13 cellular contexts compared by ENCODE assay signal in genomic region chr20:4113546-4113945, GRCh38.
"Had no signal": no experiment of that assay in that cellular context is flagged by ENCODE, and none has a peak within 500 bp of the region (broad histone marks: within the 10 kb centered on the region; RNA-seq: fewer than 3 reads in every experiment).

No MANE protein-coding gene starts in this region.

- DNase-seq: activated effector memory CD4-positive, alpha-beta T cell treated with Interleukin-2 at 50 U/mL for 16 hours; activated naive CD4-positive, alpha-beta T cell treated with anti-CD3 and anti-CD28 coated beads, Interleukin-2, amount 50 U/mL, for 16 hours; activated T-cell treated with anti-CD3 and anti-CD28 coated beads, Interleukin-2, amount 50 U/mL, for 4 hours; dermis blood vessel endothelial cell; effector memory CD4-positive, alpha-beta T cell; mesenchymal stem cell; naive thymus-derived CD8-positive, alpha-beta T cell; pancreas; right lobe of liver; stimulated activated CD4-positive, alpha-beta T cell treated with anti-CD3 and anti-CD28 coated beads, Interleukin-4, amount 100 ng/mL, for 4 hours had no signal

- ATAC-seq: naive thymus-derived CD8-positive, alpha-beta T cell; pancreas had no signal

- FAIRE-seq: pancreas had no signal

- H3K4me3 ChIP-seq: adrenal gland, cardiac muscle cell, pancreas, right lobe of liver had no signal

- H3K27ac ChIP-seq: adrenal gland, cardiac muscle cell, neutrophil, pancreas, right lobe of liver had no signal

- H3K27me3 ChIP-seq: adrenal gland, pancreas, right lobe of liver had no signal

- H3K9me3 ChIP-seq: adrenal gland, pancreas, right lobe of liver had no signal

- H3K4me1 ChIP-seq: pancreas had no signal

- H3K36me3 ChIP-seq: adrenal gland, cardiac muscle cell, neutrophil, pancreas, right lobe of liver had no signal
